9 cellular contexts compared by ENCODE assay signal in the genomic region with DNA sequence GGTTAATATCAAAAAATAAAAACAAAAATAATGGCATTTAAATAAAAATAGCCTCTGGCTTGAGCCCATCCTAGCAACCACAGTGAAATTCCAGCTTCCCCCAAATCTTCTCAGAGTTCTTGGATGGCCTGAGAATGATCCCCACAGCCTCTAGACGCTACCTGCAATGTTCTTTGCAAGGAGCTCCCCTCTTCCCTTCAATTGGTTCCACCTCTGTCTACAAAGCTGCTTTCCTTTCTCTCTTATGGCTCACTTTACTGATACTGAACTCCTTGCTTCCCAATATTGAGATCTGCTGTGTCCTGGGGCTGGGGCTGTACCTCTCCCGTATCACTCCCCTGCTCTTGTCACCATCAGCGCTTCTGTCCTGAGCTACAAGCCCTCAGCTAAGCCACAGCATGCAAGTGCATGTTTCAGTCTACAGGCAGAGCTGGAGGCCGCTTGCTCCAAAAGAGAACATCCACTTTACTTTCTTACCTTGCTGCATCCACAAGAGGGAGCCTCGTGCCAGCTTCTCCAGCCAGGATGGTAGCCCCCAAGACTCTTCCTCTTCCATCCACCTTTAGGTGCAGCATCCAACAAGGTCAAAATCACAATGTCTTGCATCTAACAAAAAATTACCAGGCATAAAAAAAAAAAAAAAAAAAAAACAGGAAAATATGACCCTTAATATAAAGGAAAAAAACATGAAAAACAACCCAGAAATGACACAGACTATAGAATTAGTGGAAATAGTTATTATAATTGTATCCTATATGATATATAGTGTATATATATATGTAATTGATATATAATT. TPM values are rescaled to one million over a fixed set of nuclear protein-coding genes. Genes with fewer than 3 reads are reported as not detected.
A peak's percentile ranks its signal among the peaks of the same experiment; 100 is the strongest.
DNase-seq lines count a peak whose midpoint lies in the region; ATAC-seq, FAIRE-seq and TF ChIP-seq lines count a peak whose summit lies in the region.
"Had no signal": no experiment of that assay in that cellular context is flagged by ENCODE, and none has a peak within 500 bp of the region (broad histone marks: within the 10 kb centered on the region; RNA-seq: fewer than 3 reads in every experiment).

No MANE protein-coding gene starts in this region.

- FAIRE-seq in endothelial cell of umbilical vein (lab: Jason Lieb, UNC): peak; percentile 88

- H3K9me3 Mint-ChIP-seq in neural crest cell: no peaks in the 10 kb centered on the region

- H3K27ac Mint-ChIP-seq in neural crest cell (ENCODE audit: unreplicated experiment): no peak overlapping the region

- H3K9ac ChIP-seq in Karpas-422 (ENCODE audit: low read length): no peak overlapping the region
- no peak overlapping the region for H3K9ac ChIP-seq in endothelial cell of umbilical vein (replicated peaks; ENCODE audit: extremely low read depth, insufficient read depth, low read length)
- H3K9ac ChIP-seq: BLaER1 had no signal

- H3K4me2 ChIP-seq in Karpas-422 (ENCODE audit: low read depth, low read length, poor library complexity, severe bottlenecking) (no peak overlapping the region), endothelial cell of umbilical vein (ENCODE audit: insufficient read depth, low read length) (no peak overlapping the region)
- H3K4me2 ChIP-seq: BLaER1 had no signal

- DNase-seq in NCI-H1417 (lab: John Stamatoyannopoulos, UW): peak; percentile 0 to 41 (median 4)
- DNase-seq in NCI-H1417 treated with DMSO at 0.1 percent for 48 hours (lab: John Stamatoyannopoulos, UW): no peak
- DNase-seq in Karpas-422: peak; percentile 84
- peak in 1 of 3 donors; percentile 71 for DNase-seq in Peyer's patch
- peak; percentile 62 for DNase-seq in endothelial cell of umbilical vein (ENCODE audit: low read depth, low spot score)
- peak; percentile 35 for DNase-seq in neural crest cell (ENCODE audit: low read depth, low spot score)
- no peak for DNase-seq in globus pallidus (ENCODE audit: low spot score)

- CTCF ChIA-PET in endothelial cell of umbilical vein (lab: Charles Lee): interaction anchor here (0.6 to 2.5 kb wide), 66 partner anchors 9 to 644 kb away, joined by 3 to 162 read pairs (median 5); no protein-coding TSS in a partner anchor

- no TSS peak for BruUV-seq in endothelial cell of umbilical vein (replicated peaks; lab: Mats Ljungman, UMichigan)

- H4K20me1 ChIP-seq in Karpas-422 (ENCODE audit: insufficient read depth, low read depth, low read length): no peaks in the 10 kb centered on the region
- no peaks in the 10 kb centered on the region for H4K20me1 ChIP-seq in endothelial cell of umbilical vein (replicated peaks; ENCODE audit: control insufficient read depth, extremely low read depth, insufficient read depth, low read length)
- H4K20me1 ChIP-seq: BLaER1 had no signal

- POLR2A ChIA-PET in endothelial cell of umbilical vein (lab: Charles Lee): no interaction called here

- no peak for TF ChIP-seq POLR2A in Peyer's patch (IDR thresholded peaks at IDR 0.05)
- TF ChIP-seq POLR2A in endothelial cell of umbilical vein (IDR thresholded peaks at IDR 0.05; ENCODE audit: low read depth, low read length): no peak

- peaks cover 1% of the 10 kb centered on the region for H3K36me3 Mint-ChIP-seq in neural crest cell (ENCODE audit: low read depth)

- TF ChIP-seq CTCF in Peyer's patch (IDR thresholded peaks at IDR 0.05) (peak in 4 of 6 experiments; percentile 39 to 83 (median 78)), endothelial cell of umbilical vein (IDR thresholded peaks at IDR 0.05; ENCODE audit: extremely low read depth in 1 of 2, insufficient read depth in 1 of 2, low read depth in 1 of 2, low read length in 2 of 2) (peak; percentile 68 to 74), neural crest cell (conservative IDR thresholded peaks at IDR 0.05) (peak; percentile 79)

- no peaks in the 10 kb centered on the region for H3K79me2 ChIP-seq in Karpas-422 (ENCODE audit: low read length)
- no peaks in the 10 kb centered on the region for H3K79me2 ChIP-seq in endothelial cell of umbilical vein (ENCODE audit: control insufficient read depth, insufficient read depth, low read length)

- H3K4me1 ChIP-seq in Karpas-422 (ENCODE audit: low read length) (no peaks in the 10 kb centered on the region), Peyer's patch (no peaks in the 10 kb centered on the region), endothelial cell of umbilical vein (ENCODE audit: control insufficient read depth, extremely low read depth, insufficient read depth, low read length) (no peaks in the 10 kb centered on the region)
- H3K4me1 ChIP-seq: BLaER1 had no signal

- dilution Hi-C loops in endothelial cell of umbilical vein (cut with MboI; ENCODE audit: extremely low pct_ligation_motif_present, low sequenced_read_pairs): no loop called here

- H3K4me3 ChIP-seq in Karpas-422 (ENCODE audit: low read length) (no peak overlapping the region), Peyer's patch (no peak overlapping the region), endothelial cell of umbilical vein (replicated peaks in 1 of 3; ENCODE audit: insufficient read depth in 1 of 3, low read depth in 1 of 3, low read length in 3 of 3) (no peak overlapping the region)
- H3K4me3 ChIP-seq: BLaER1 had no signal

- H2AFZ ChIP-seq in Karpas-422 (ENCODE audit: low read length): no peak overlapping the region
- H2AFZ ChIP-seq in endothelial cell of umbilical vein (ENCODE audit: low read depth, low read length): peak overlapping the region; percentile 87

- H3K27me3 Mint-ChIP-seq in neural crest cell (ENCODE audit: low read depth): no peaks in the 10 kb centered on the region

- intact Hi-C loops in endothelial cell of umbilical vein (cut with micrococcal nuclease): loop anchor here (1.0 to 5.0 kb wide), 3 partner anchors 40 to 184 kb away; no protein-coding TSS in a partner anchor

- H3K36me3 ChIP-seq in Karpas-422 (ENCODE audit: insufficient read depth, low read length) (no peaks in the 10 kb centered on the region), Peyer's patch (no peaks in the 10 kb centered on the region), endothelial cell of umbilical vein (ENCODE audit: control insufficient read depth in 2 of 2, extremely low read depth in 1 of 2, insufficient read depth in 2 of 2, low read length in 2 of 2) (no peaks in the 10 kb centered on the region)
- H3K36me3 ChIP-seq: BLaER1 had no signal

- no peaks in the 10 kb centered on the region for H3K9me2 ChIP-seq in Karpas-422 (replicated peaks; ENCODE audit: insufficient read depth, low read length)

- ATAC-seq in GM18909 (IDR thresholded peaks at IDR 0.05; ENCODE audit: poor library complexity, unreplicated experiment): no peak

- peaks cover 4% of the 10 kb centered on the region for H3K4me1 Mint-ChIP-seq in neural crest cell

- H3K27me3 ChIP-seq in Karpas-422 (ENCODE audit: low read length) (no peaks in the 10 kb centered on the region), Peyer's patch (no peaks in the 10 kb centered on the region), endothelial cell of umbilical vein (ENCODE audit: control insufficient read depth in 2 of 2, insufficient read depth in 2 of 2, low read length in 2 of 2) (no peaks in the 10 kb centered on the region)
- H3K27me3 ChIP-seq: BLaER1 had no signal

- H3K9me3 ChIP-seq in Karpas-422 (ENCODE audit: low read length): no peaks in the 10 kb centered on the region
- H3K9me3 ChIP-seq in Peyer's patch: no peaks in the 10 kb centered on the region
- no peaks in the 10 kb centered on the region for H3K9me3 ChIP-seq in endothelial cell of umbilical vein (replicated peaks; ENCODE audit: control insufficient read depth, insufficient read depth, low read length)

- no peak overlapping the region for H3K4me3 Mint-ChIP-seq in neural crest cell

- H3K27ac ChIP-seq in Karpas-422 (ENCODE audit: low read length) (no peak overlapping the region), Peyer's patch (no peak overlapping the region), endothelial cell of umbilical vein (ENCODE audit: insufficient read depth, low read depth, low read length) (no peak overlapping the region)
- H3K27ac ChIP-seq: BLaER1 had no signal

- H3K9me1 ChIP-seq in endothelial cell of umbilical vein (replicated peaks; ENCODE audit: control insufficient read depth, extremely low read depth, insufficient read depth, low read length): no peaks in the 10 kb centered on the region

TF ChIP-seq in endothelial cell of umbilical vein, 7 proteins besides CTCF, POLR2A, EP300 and RAD21:
- TF ChIP-seq EZH2 (IDR thresholded peaks at IDR 0.05; ENCODE audit: borderline replicate concordance, low read depth, low read length, severe bottlenecking): no peak
- no peak for TF ChIP-seq GATA2 (IDR thresholded peaks at IDR 0.05; ENCODE audit: insufficient read depth, insufficient read length, low read depth, low read length)
- TF ChIP-seq, protein P1, sequence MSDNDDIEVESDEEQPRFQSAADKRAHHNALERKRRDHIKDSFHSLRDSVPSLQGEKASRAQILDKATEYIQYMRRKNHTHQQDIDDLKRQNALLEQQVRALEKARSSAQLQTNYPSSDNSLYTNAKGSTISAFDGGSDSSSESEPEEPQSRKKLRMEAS (IDR thresholded peaks at IDR 0.05; ENCODE audit: insufficient read depth, insufficient read length): no peak
- no peak for TF ChIP-seq FOS (IDR thresholded peaks at IDR 0.05; ENCODE audit: borderline replicate concordance, insufficient read depth, low read length)
- no peak for TF ChIP-seq JUN (IDR thresholded peaks at IDR 0.05; ENCODE audit: borderline replicate concordance, insufficient read depth, insufficient read length, low read depth)

RNA-seq across cellular contexts. Expression of a gene that starts 57.4 kb away (rescaled TPM):
- 0.40 TPM in 1 of 2 replicates, not detected in the other for total RNA-seq in Karpas-422 (2014; rRNA removed; shearing (Covaris generic); ENCODE audit: low replicate concordance)
- total RNA-seq in Peyer's patch (100 to 1,000 TPM in 3 of 4 donors, 10 to 100 TPM in 1; 20.6 to 281 (median 209) TPM), endothelial cell of umbilical vein (4.4 and 10.7 TPM in 2 replicates), neural crest cell (not detected in 2 replicates)
- polyA plus RNA-seq in endothelial cell of umbilical vein: 3.7 and 4.6 TPM in 2 replicates
- 4.1 and 4.6 TPM in 2 replicates for polyA plus RNA-seq in endothelial cell of umbilical vein (2011; cell fraction: cytosol; rRNA removed)
- polyA plus RNA-seq in endothelial cell of umbilical vein (2011; cell fraction: nucleus; rRNA removed): 2.1 and 3.0 TPM in 2 replicates
- polyA plus RNA-seq in endothelial cell of umbilical vein (2012): 36.4 and 82.2 TPM in 2 replicates
- polyA minus RNA-seq in endothelial cell of umbilical vein: 1.4 and 2.4 TPM in 2 replicates
- not detected for polyA minus RNA-seq in endothelial cell of umbilical vein (2011; cell fraction: cytosol; rRNA and poly(A)+ RNA removed)
- 1.0 TPM in 1 of 2 replicates, not detected in the other for polyA minus RNA-seq in endothelial cell of umbilical vein (2011; cell fraction: nucleus; rRNA and poly(A)+ RNA removed)

Comparison
In these comparisons a context has a peak if more than half of its experiments do, and no peak if none do; other contexts are left out.
1. DNase-seq: peak in NCI-H1417 (3 of 3), Karpas-422 (single experiment), endothelial cell of umbilical vein (single experiment) and neural crest cell (single experiment); none in NCI-H1417 treated with DMSO at 0.1 percent for 48 hours (single experiment) and globus pallidus (single experiment).
2. Peak in every context shown above with its lines, with median percentiles within 50 percentile points of each other: CTCF ChIP-seq.